ENCODE assay signal across 11 cellular contexts in genomic region chr9:6787793-6788174, GRCh38. TPM values are rescaled to one million over a fixed set of nuclear protein-coding genes. Genes with fewer than 3 reads are reported as not detected.
A peak's percentile ranks its signal among the peaks of the same experiment; 100 is the strongest.
DNase-seq lines count a peak whose midpoint lies in the region; TF ChIP-seq lines count a peak whose summit lies in the region.
"Had no signal": no experiment of that assay in that cellular context is flagged by ENCODE, and none has a peak within 500 bp of the region (broad histone marks: within the 10 kb centered on the region; RNA-seq: fewer than 3 reads in every experiment).

No MANE protein-coding gene starts in this region.

- H3K36me3 ChIP-seq in Caco-2 (ENCODE audit: control insufficient read depth, insufficient read depth, low read length) = no peaks in the 10 kb centered on the region
- no peaks in the 10 kb centered on the region for H3K36me3 ChIP-seq in SK-N-SH (replicated peaks in 1 of 2; ENCODE audit: control insufficient read depth in 1 of 2, insufficient read depth in 2 of 2, low read length in 1 of 2)
- H3K36me3 ChIP-seq: SJCRH30 had no signal

- H3K4me1 ChIP-seq in Caco-2 (peaks cover 53% of the 10 kb centered on the region), SK-N-SH (ENCODE audit: control insufficient read depth in 1 of 2, insufficient read depth in 2 of 2, low read depth in 1 of 2, low read length in 1 of 2) (peaks cover 5 to 14% of the 10 kb centered on the region in 2 experiments; a peak in 2 of 4 replicates)
- H3K4me1 ChIP-seq: SJCRH30 had no signal

- H3K4me2 ChIP-seq in SK-N-SH = peak overlapping the region; percentile 60

- no peak for DNase-seq in Caco-2
- DNase-seq in SK-N-SH = no peak
- DNase-seq in fibroblast of pulmonary artery (ENCODE audit: low read depth) = peak; percentile 4
- DNase-seq in progenitor cell of endocrine pancreas (ENCODE audit: low spot score, unreplicated experiment) = no peak
- no peak for DNase-seq in HEK293T (ENCODE audit: extremely low spot score)
- DNase-seq in NCI-H1105 treated with DMSO at 0.1 percent for 48 hours (lab: John Stamatoyannopoulos, UW) = no peak
- no peak for DNase-seq in NCI-H510A (lab: John Stamatoyannopoulos, UW)
- DNase-seq in activated CD4-positive, CD25-positive, alpha-beta regulatory T cell (lab: John Stamatoyannopoulos, UW) = no peak
- DNase-seq: cerebellar nuclear complex; SJCRH30; stimulated activated CD4-positive, alpha-beta T cell treated with anti-CD3 and anti-CD28 coated beads, Interleukin-2, amount 100 ng/mL, for 48 hours had no signal

- no peak for TF ChIP-seq RAD21 in SK-N-SH (IDR thresholded peaks at IDR 0.05; ENCODE audit: low read length)

- H3K27me3 Mint-ChIP-seq in Caco-2 (ENCODE audit: insufficient read depth, unreplicated experiment) (no peaks in the 10 kb centered on the region), progenitor cell of endocrine pancreas (no peaks in the 10 kb centered on the region)

- POLR2A ChIA-PET in Caco-2 (lab: Charles Lee) = interaction anchor here (2.6 kb wide), 1 partner anchor 30 kb away, joined by 14 read pairs; the partner anchor contains the start of gene KDM4C
- POLR2A ChIA-PET in SK-N-SH (lab: Yijun Ruan, JAX) = no interaction called here
- POLR2A ChIA-PET in HEK293T (lab: Yijun Ruan, JAX) = no interaction called here

- TF ChIP-seq CTCF in Caco-2 (IDR thresholded peaks at IDR 0.05; ENCODE audit: insufficient read depth in 1 of 2, low read depth in 1 of 2, low read length in 1 of 2, severe bottlenecking in 1 of 2, unreplicated experiment in 1 of 2) (no peak), SK-N-SH (IDR thresholded peaks at IDR 0.05) (no peak), fibroblast of pulmonary artery (IDR thresholded peaks at IDR 0.05; ENCODE audit: low read length, missing control alignments) (no peak), progenitor cell of endocrine pancreas (IDR thresholded peaks at IDR 0.05; ENCODE audit: unreplicated experiment) (no peak)

- peak overlapping the region in 1 of 2 experiments; percentile 64; a peak in 2 of 4 replicates for H3K27ac ChIP-seq in SK-N-SH (ENCODE audit: low read depth in 2 of 2, low read length in 1 of 2)
- H3K27ac ChIP-seq: SJCRH30 had no signal

- peak overlapping the region; percentile 7; the same call in 1 of the 2 replicates for H3K9ac ChIP-seq in SK-N-SH

- peak overlapping the region; percentile 2 for H3K4me3 ChIP-seq in Caco-2 (ENCODE audit: low read depth, low read length)
- no peak overlapping the region for H3K4me3 ChIP-seq in SK-N-SH (ENCODE audit: low read depth in 2 of 2, low read length in 1 of 2)
- H3K4me3 ChIP-seq in fibroblast of pulmonary artery (replicated peaks; ENCODE audit: low read depth, low read length) = peak overlapping the region; percentile 24
- H3K4me3 ChIP-seq: SJCRH30 had no signal

- no peaks in the 10 kb centered on the region for H3F3A ChIP-seq in SK-N-SH (replicated peaks; ENCODE audit: insufficient read depth)

- CTCF ChIA-PET in Caco-2 (lab: Charles Lee) (no interaction called here), SK-N-SH (lab: Yijun Ruan, JAX) (interaction anchor here (1.0 kb wide), 1 partner anchor 29 kb away, joined by 3 read pairs; no protein-coding TSS in a partner anchor), HEK293T (lab: Yijun Ruan, JAX) (no interaction called here)

- H4K20me1 ChIP-seq in SK-N-SH (ENCODE audit: insufficient read depth) = no peaks in the 10 kb centered on the region

- H3K36me3 Mint-ChIP-seq in Caco-2 (ENCODE audit: insufficient read depth, unreplicated experiment) (peaks cover 14% of the 10 kb centered on the region), progenitor cell of endocrine pancreas (ENCODE audit: insufficient read depth) (peaks cover 4% of the 10 kb centered on the region)

- H3K4me1 Mint-ChIP-seq in Caco-2 (ENCODE audit: low read depth, unreplicated experiment) (peaks cover 40% of the 10 kb centered on the region), progenitor cell of endocrine pancreas (ENCODE audit: low read depth) (peaks cover 25% of the 10 kb centered on the region)

- H3K27me3 ChIP-seq in Caco-2 (replicated peaks; ENCODE audit: control insufficient read depth, insufficient read depth, low read length) (no peaks in the 10 kb centered on the region), SK-N-SH (ENCODE audit: insufficient read depth) (no peaks in the 10 kb centered on the region)
- H3K27me3 ChIP-seq: SJCRH30 had no signal

- H3K4me3 Mint-ChIP-seq in Caco-2 (ENCODE audit: unreplicated experiment) (peak overlapping the region; percentile 85), progenitor cell of endocrine pancreas (ENCODE audit: low read depth) (no peak overlapping the region)

- no TSS peak for BruUV-seq in Caco-2 (replicated peaks; lab: Mats Ljungman, UMichigan)

- H2AFZ ChIP-seq in SK-N-SH (ENCODE audit: low read depth) = no peak overlapping the region

- no peaks in the 10 kb centered on the region for H3K9me2 ChIP-seq in SK-N-SH

- H3K27ac Mint-ChIP-seq in Caco-2 (ENCODE audit: unreplicated experiment) = peak overlapping the region; percentile 92
- H3K27ac Mint-ChIP-seq in progenitor cell of endocrine pancreas = peak overlapping the region; percentile 91

- 84% methylated on average over 3 of the region's 3 CpGs for WGBS in SK-N-SH (ENCODE audit: low lambda C conversion rate)

- intact Hi-C loops in Caco-2 (cut with micrococcal nuclease; ENCODE audit: unreplicated experiment) = loop anchor here (1.0 to 2.0 kb wide), 2 partner anchors 7 to 31 kb away; partner anchors contain the start of gene KDM4C

- TF ChIP-seq EP300 in SK-N-SH (IDR thresholded peaks at IDR 0.05; ENCODE audit: borderline replicate concordance in 1 of 2, low read depth in 1 of 2, low read length in 1 of 2) = no peak

- no peaks in the 10 kb centered on the region for H3K9me3 ChIP-seq in Caco-2
- H3K9me3 ChIP-seq in SK-N-SH = no peaks in the 10 kb centered on the region
- H3K9me3 ChIP-seq: SJCRH30 had no signal

- H3K9me3 Mint-ChIP-seq in Caco-2 (ENCODE audit: unreplicated experiment) (no peaks in the 10 kb centered on the region), progenitor cell of endocrine pancreas (ENCODE audit: low read depth) (no peaks in the 10 kb centered on the region)

- peaks cover 45% of the 10 kb centered on the region for H3K79me2 ChIP-seq in SK-N-SH (ENCODE audit: insufficient read depth)

TF ChIP-seq in SK-N-SH, 30 proteins besides CTCF, POLR2A, EP300 and RAD21:
- no peak for TF ChIP-seq REST (IDR thresholded peaks at IDR 0.05; ENCODE audit: low read depth, low read length)
- no peak for TF ChIP-seq GABPA (IDR thresholded peaks at IDR 0.05; ENCODE audit: low read depth)

TF ChIP-seq in HEK293T, 16 proteins besides CTCF, POLR2A, EP300 and RAD21:
- TF ChIP-seq SP1 (IDR thresholded peaks at IDR 0.05) = no peak
- no peak for TF ChIP-seq LEF1 (IDR thresholded peaks at IDR 0.05; ENCODE audit: borderline replicate concordance)
- TF ChIP-seq HDGF (IDR thresholded peaks at IDR 0.05; ENCODE audit: borderline replicate concordance) = no peak
- no peak for TF ChIP-seq TARDBP (IDR thresholded peaks at IDR 0.05)
- no peak for TF ChIP-seq SUZ12 (IDR thresholded peaks at IDR 0.05)
- no peak for TF ChIP-seq ARNT (IDR thresholded peaks at IDR 0.05)
- TF ChIP-seq L3MBTL2 (conservative IDR thresholded peaks at IDR 0.05) = no peak
- no peak for TF ChIP-seq PKNOX1 (IDR thresholded peaks at IDR 0.05)
- no peak for TF ChIP-seq ZNF384 (IDR thresholded peaks at IDR 0.05)
- TF ChIP-seq FOXM1 (IDR thresholded peaks at IDR 0.05; ENCODE audit: borderline replicate concordance) = no peak
- no peak for TF ChIP-seq NFRKB (IDR thresholded peaks at IDR 0.05)

RNA-seq across cellular contexts. Expression of gene KDM4C, which starts 30.0 kb away (rescaled TPM):
- total RNA-seq in Caco-2 (2022) = 40.3 and 41.0 TPM in 2 replicates
- polyA plus RNA-seq in SK-N-SH (2012; rRNA removed) = 9.4 and 11.4 TPM in 2 replicates
- 9.4 and 9.8 TPM in 2 replicates for polyA plus RNA-seq in SK-N-SH (2012; cell fraction: cytosol; rRNA removed)
- polyA plus RNA-seq in SK-N-SH (2012; cell fraction: nucleus; rRNA removed) = 19.1 and 31.2 TPM in 2 replicates
- 26.6 and 29.5 TPM in 2 replicates for total RNA-seq in progenitor cell of endocrine pancreas

Comparison
In these comparisons a context has a peak if more than half of its experiments do, and no peak if none do; other contexts are left out.
1. H3K4me3 ChIP-seq: peak in Caco-2 (single experiment) and fibroblast of pulmonary artery (single experiment); none in SK-N-SH (0 of 2).